In genomic region chr13:22103046-22103445, GRCh38 we compare ENCODE assay signal across 1 cellular context.
TF ChIP-seq lines count a peak whose summit lies in the region.

No MANE protein-coding gene starts in this region.

TF ChIP-seq in H1, 55 proteins besides CTCF, POLR2A, EP300 and RAD21 (continued from another document):
- TF ChIP-seq USF2 (IDR thresholded peaks at IDR 0.05; ENCODE audit: low read length) (no peak), SP4 (IDR thresholded peaks at IDR 0.05; ENCODE audit: low read length) (no peak), CHD2 (IDR thresholded peaks at IDR 0.05; ENCODE audit: low read length) (no peak), SIRT6 (IDR thresholded peaks at IDR 0.05; ENCODE audit: low read length) (no peak), CTBP2 (IDR thresholded peaks at IDR 0.05; ENCODE audit: borderline replicate concordance, insufficient read depth, insufficient read length, low read length) (no peak), SP2 (IDR thresholded peaks at IDR 0.05; ENCODE audit: low read length) (no peak), SP1 (IDR thresholded peaks at IDR 0.05; ENCODE audit: low read depth, low read length) (no peak), MAX (IDR thresholded peaks at IDR 0.05) (no peak), POU5F1 (IDR thresholded peaks at IDR 0.05; ENCODE audit: low read depth, low read length) (no peak), JUND (IDR thresholded peaks at IDR 0.05; ENCODE audit: low read length) (no peak), RFX5 (IDR thresholded peaks at IDR 0.05; ENCODE audit: borderline replicate concordance, low read depth, low read length) (no peak)
